In the genomic region with DNA sequence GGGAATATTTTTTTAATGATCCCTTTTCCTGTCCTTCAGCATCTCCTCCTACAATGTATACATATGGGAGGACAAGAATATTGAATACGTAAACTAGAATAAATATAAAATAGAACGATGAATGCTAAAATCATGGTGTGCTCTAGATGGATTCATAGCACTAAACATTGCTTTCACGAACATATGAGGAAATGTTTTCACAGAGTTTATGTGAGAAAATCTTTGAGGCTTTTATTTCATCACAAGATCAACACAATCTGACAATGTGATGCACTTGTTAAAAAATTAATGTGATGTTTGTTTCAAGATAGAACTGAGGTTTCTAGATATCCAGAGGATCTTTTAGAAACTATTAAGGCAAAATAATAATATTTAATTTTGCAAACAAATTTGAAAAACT, we compare ENCODE assay signal across 20 cellular contexts. TPM values are rescaled to one million over a fixed set of nuclear protein-coding genes. Genes with fewer than 3 reads are reported as not detected.
DNase-seq lines count a peak whose midpoint lies in the region; ATAC-seq, FAIRE-seq and TF ChIP-seq lines count a peak whose summit lies in the region.
"Had no signal": no experiment of that assay in that cellular context is flagged by ENCODE, and none has a peak within 500 bp of the region (broad histone marks: within the 10 kb centered on the region; RNA-seq: fewer than 3 reads in every experiment).

No MANE protein-coding gene starts in this region.

- ATAC-seq in CD4-positive, alpha-beta T cell (ENCODE audit: poor library complexity) = no peak
- no peak for ATAC-seq in pancreas
- ATAC-seq: HCT116 had no signal

- H3K27me3 ChIP-seq in CD4-positive, alpha-beta T cell (ENCODE audit: control insufficient read depth, insufficient read depth, low read length) = no peaks in the 10 kb centered on the region
- H3K27me3 ChIP-seq in Loucy (ENCODE audit: insufficient read depth, low read length, poor library complexity, severe bottlenecking) (no peaks in the 10 kb centered on the region), pancreas (no peaks in the 10 kb centered on the region)
- H3K27me3 ChIP-seq: BLaER1, Peyer's patch had no signal

- H3K4me1 ChIP-seq in Loucy (ENCODE audit: insufficient read depth, low read length, poor library complexity, severe bottlenecking) (peaks cover 31% of the 10 kb centered on the region), pancreas (no peaks in the 10 kb centered on the region)
- H3K4me1 ChIP-seq: BLaER1 had no signal

- intact Hi-C loops in CD4-positive, alpha-beta T cell (cut with DNase I, micrococcal nuclease) = no loop called here
- intact Hi-C loops in pancreas (cut with DNase I) = no loop called here
- intact Hi-C loops in activated CD4-positive, alpha-beta memory T cell treated with anti-CD3 and anti-CD28 coated beads for 36 hours (cut with micrococcal nuclease) = no loop called here

- 82 to 88% methylated on average over 3 of the region's 3 CpGs for WGBS in pancreas, 2 donors

- peak overlapping the region; percentile 90 for H3K4me2 ChIP-seq in Loucy (ENCODE audit: low read depth, low read length, poor library complexity, severe bottlenecking)
- H3K4me2 ChIP-seq: BLaER1 had no signal

- H3K27ac ChIP-seq in CD4-positive, alpha-beta T cell (ENCODE audit: low read depth, low read length) = no peak overlapping the region
- H3K27ac ChIP-seq in pancreas = no peak overlapping the region
- H3K27ac ChIP-seq: BLaER1, Peyer's patch had no signal

- FAIRE-seq in pancreas (lab: Jason Lieb, UNC) = peak; percentile 13
- FAIRE-seq: GM19239 had no signal

- H3F3A ChIP-seq in Loucy (ENCODE audit: low read depth) = no peaks in the 10 kb centered on the region

- no peak for DNase-seq in CD4-positive, alpha-beta T cell
- no peak for DNase-seq in fibroblast of villous mesenchyme (ENCODE audit: low read depth)
- DNase-seq in pancreas = no peak
- no peak for DNase-seq in iPS-NIHi7 (ENCODE audit: extremely low spot score)
- no peak for DNase-seq in T-helper 9 cell
- no peak for DNase-seq in activated CD4-positive, alpha-beta memory T cell treated with anti-CD3 and anti-CD28 coated beads for 36 hours
- DNase-seq: DMS79 treated with DMSO at 0.1 percent for 48 hours, GF-D8, Karpas-422, NCI-H1417, NCI-H1930, NCI-H2171 treated with DMSO at 0.1 percent for 48 hours, NCI-H510A, NCI-H82, Peyer's patch, SHP77 treated with DMSO at 0.1 percent for 48 hours had no signal

- no peaks in the 10 kb centered on the region for H3K36me3 ChIP-seq in Loucy (ENCODE audit: insufficient read depth, low read length)
- no peaks in the 10 kb centered on the region for H3K36me3 ChIP-seq in pancreas
- H3K36me3 ChIP-seq: BLaER1, Peyer's patch had no signal

- no peaks in the 10 kb centered on the region for H4K20me1 ChIP-seq in Loucy (ENCODE audit: insufficient read depth, low read length, poor library complexity, severe bottlenecking)
- H4K20me1 ChIP-seq: BLaER1 had no signal

- peaks cover 70% of the 10 kb centered on the region for H3K36me3 Mint-ChIP-seq in CD4-positive, alpha-beta T cell (ENCODE audit: low read depth)
- H3K36me3 Mint-ChIP-seq in activated CD4-positive, alpha-beta memory T cell treated with anti-CD3 and anti-CD28 coated beads for 36 hours = peaks cover 20% of the 10 kb centered on the region

- no peaks in the 10 kb centered on the region for H3K9me3 Mint-ChIP-seq in CD4-positive, alpha-beta T cell
- peaks cover 11% of the 10 kb centered on the region for H3K9me3 Mint-ChIP-seq in activated CD4-positive, alpha-beta memory T cell treated with anti-CD3 and anti-CD28 coated beads for 36 hours

- H3K27ac Mint-ChIP-seq in CD4-positive, alpha-beta T cell = no peak overlapping the region
- no peak overlapping the region for H3K27ac Mint-ChIP-seq in activated CD4-positive, alpha-beta memory T cell treated with anti-CD3 and anti-CD28 coated beads for 36 hours

- no peak overlapping the region for H2AFZ ChIP-seq in Loucy (ENCODE audit: low read length)

- H3K79me2 ChIP-seq in Loucy (ENCODE audit: insufficient read depth, low read length) = no peaks in the 10 kb centered on the region; the same call in 1 of the 2 replicates

- H3K9me3 ChIP-seq in CD4-positive, alpha-beta T cell (ENCODE audit: control insufficient read depth, low read length) = no peaks in the 10 kb centered on the region
- H3K9me3 ChIP-seq in Loucy (ENCODE audit: insufficient read depth, low read depth, low read length) (no peaks in the 10 kb centered on the region), pancreas (no peaks in the 10 kb centered on the region)
- H3K9me3 ChIP-seq: Peyer's patch had no signal

- H3K27me3 Mint-ChIP-seq in CD4-positive, alpha-beta T cell = no peaks in the 10 kb centered on the region
- no peaks in the 10 kb centered on the region for H3K27me3 Mint-ChIP-seq in activated CD4-positive, alpha-beta memory T cell treated with anti-CD3 and anti-CD28 coated beads for 36 hours

- peak overlapping the region; percentile 26 for H3K4me3 Mint-ChIP-seq in CD4-positive, alpha-beta T cell
- no peak overlapping the region for H3K4me3 Mint-ChIP-seq in activated CD4-positive, alpha-beta memory T cell treated with anti-CD3 and anti-CD28 coated beads for 36 hours

- POLR2A ChIA-PET in CD4-positive, alpha-beta T cell (lab: Charles Lee) = no interaction called here
- POLR2A ChIA-PET in activated CD4-positive, alpha-beta memory T cell treated with anti-CD3 and anti-CD28 coated beads for 36 hours (lab: Charles Lee) = no interaction called here

- H3K9ac ChIP-seq in Loucy (ENCODE audit: low read depth, low read length, poor library complexity, severe bottlenecking) = no peak overlapping the region
- H3K9ac ChIP-seq: BLaER1 had no signal

- CTCF ChIA-PET in CD4-positive, alpha-beta T cell (lab: Charles Lee) = no interaction called here
- CTCF ChIA-PET in activated CD4-positive, alpha-beta memory T cell treated with anti-CD3 and anti-CD28 coated beads for 36 hours (lab: Charles Lee) = no interaction called here

- no peaks in the 10 kb centered on the region for H3K9me2 ChIP-seq in Loucy (replicated peaks; ENCODE audit: low read depth, low read length)

- no peak for TF ChIP-seq CTCF in CD4-positive, alpha-beta T cell (IDR thresholded peaks at IDR 0.05)
- TF ChIP-seq CTCF in Loucy (conservative IDR thresholded peaks at IDR 0.05; ENCODE audit: low read length) (no peak), fibroblast of villous mesenchyme (IDR thresholded peaks at IDR 0.05; ENCODE audit: insufficient read depth, low read depth, low read length) (no peak), pancreas (IDR thresholded peaks at IDR 0.05) (no peak)

- H3K4me1 Mint-ChIP-seq in CD4-positive, alpha-beta T cell (ENCODE audit: low read depth) = peaks cover 67% of the 10 kb centered on the region
- peaks cover 55% of the 10 kb centered on the region for H3K4me1 Mint-ChIP-seq in activated CD4-positive, alpha-beta memory T cell treated with anti-CD3 and anti-CD28 coated beads for 36 hours (ENCODE audit: low read depth)

- H3K4me3 ChIP-seq in Loucy (ENCODE audit: low read length, poor library complexity, severe bottlenecking) (peak overlapping the region; percentile 78), fibroblast of villous mesenchyme (ENCODE audit: low read depth, low read length) (peak overlapping the region; percentile 13), pancreas (no peak overlapping the region)
- H3K4me3 ChIP-seq: BLaER1 had no signal

RNA-seq across cellular contexts. Expression of a gene that starts 3.0 kb away (rescaled TPM):
- total RNA-seq in CD4-positive, alpha-beta T cell = 10 to 100 TPM; 22.4 to 23.6 TPM
- total RNA-seq in fibroblast of villous mesenchyme (30.7 and 37.0 TPM in 2 replicates), pancreas (1 to 10 TPM in 5 of 6 donors, under 1 TPM in 1; 0.51 to 9.8 (median 1.6) TPM)
- polyA plus RNA-seq in pancreas = 1 to 10 TPM; 5.3 to 8.2 TPM
- total RNA-seq in activated CD4-positive, alpha-beta memory T cell treated with anti-CD3 and anti-CD28 coated beads for 36 hours = 10 to 100 TPM in 1 of 2 experiments, 1 to 10 TPM in 1; 8.6 to 10.5 TPM

RNA-seq across cellular contexts. Expression of a gene that starts 7.2 kb away (rescaled TPM):
- total RNA-seq in CD4-positive, alpha-beta T cell = 10 to 100 TPM; 15.6 to 17.6 TPM
- total RNA-seq in fibroblast of villous mesenchyme = 31.1 and 37.4 TPM in 2 replicates
- 10 to 100 TPM in 2 of 6 donors, 1 to 10 TPM in 4; 1.9 to 17.4 (median 4.9) TPM for total RNA-seq in pancreas
- polyA plus RNA-seq in pancreas = 1 to 10 TPM; 4.8 to 7.9 TPM
- 10 to 100 TPM; 28.5 to 37.1 TPM for total RNA-seq in activated CD4-positive, alpha-beta memory T cell treated with anti-CD3 and anti-CD28 coated beads for 36 hours

RNA-seq across cellular contexts. Expression of a gene that starts 19.2 kb away (rescaled TPM):
- not detected for total RNA-seq in CD4-positive, alpha-beta T cell
- total RNA-seq in fibroblast of villous mesenchyme (0.43 TPM in 1 of 2 replicates, not detected in the other), pancreas (under 1 TPM in 1 of 6 donors, not detected in 5; 0.25 TPM)
- under 1 TPM in 1 of 2 donors, not detected in 1; 0.12 TPM for polyA plus RNA-seq in pancreas
- not detected for total RNA-seq in activated CD4-positive, alpha-beta memory T cell treated with anti-CD3 and anti-CD28 coated beads for 36 hours

Comparison
In these comparisons a context has a peak if more than half of its experiments do, and no peak if none do; other contexts are left out.
1. H3K4me3 ChIP-seq: peak in Loucy (single experiment) and fibroblast of villous mesenchyme (single experiment); none in pancreas (0 of 4).